In genomic region chr4:123127218-123127617, GRCh38 we compare ENCODE assay signal across 10 cellular contexts.
DNase-seq lines count a peak whose midpoint lies in the region; TF ChIP-seq lines count a peak whose summit lies in the region.
"Had no signal": no experiment of that assay in that cellular context is flagged by ENCODE, and none has a peak within 500 bp of the region (broad histone marks: within the 10 kb centered on the region; RNA-seq: fewer than 3 reads in every experiment).

No MANE protein-coding gene starts in this region.

- intact Hi-C loops in head of caudate nucleus (cut with DNase I) = no loop called here

- H3K36me3 Mint-ChIP-seq in endothelial cell (ENCODE audit: low read depth, unreplicated experiment) (no peaks in the 10 kb centered on the region), nephron progenitor cell (ENCODE audit: low read depth) (peaks cover 28% of the 10 kb centered on the region)
- peaks cover 4% of the 10 kb centered on the region for H3K36me3 Mint-ChIP-seq in activated naive CD4-positive, alpha-beta T cell treated with anti-CD3 and anti-CD28 coated beads, Interleukin-2, amount 10 ng/mL, durations not matched to agents 7 days and 5 days

- peak overlapping the region; percentile 72 for H3K27ac Mint-ChIP-seq in endothelial cell (ENCODE audit: unreplicated experiment)
- H3K27ac Mint-ChIP-seq in nephron progenitor cell = peak overlapping the region; percentile 53
- no peak overlapping the region for H3K27ac Mint-ChIP-seq in activated naive CD4-positive, alpha-beta T cell treated with anti-CD3 and anti-CD28 coated beads, Interleukin-2, amount 10 ng/mL, durations not matched to agents 7 days and 5 days
- H3K27ac Mint-ChIP-seq: activated naive CD4-positive, alpha-beta T cell treated with anti-CD3 and anti-CD28 coated beads for 36 hours had no signal

- H3K4me1 Mint-ChIP-seq in endothelial cell (ENCODE audit: unreplicated experiment) (peaks cover 24% of the 10 kb centered on the region), nephron progenitor cell (peaks cover 21% of the 10 kb centered on the region)
- no peaks in the 10 kb centered on the region for H3K4me1 Mint-ChIP-seq in activated naive CD4-positive, alpha-beta T cell treated with anti-CD3 and anti-CD28 coated beads, Interleukin-2, amount 10 ng/mL, durations not matched to agents 7 days and 5 days

- CTCF ChIA-PET in activated naive CD4-positive, alpha-beta T cell treated with anti-CD3 and anti-CD28 coated beads, Interleukin-2, amount 10 ng/mL, durations not matched to agents 7 days and 5 days (lab: Charles Lee) = no interaction called here

- H3K9me3 Mint-ChIP-seq in endothelial cell (ENCODE audit: unreplicated experiment) = no peaks in the 10 kb centered on the region
- H3K9me3 Mint-ChIP-seq in nephron progenitor cell = peaks cover 5% of the 10 kb centered on the region
- no peaks in the 10 kb centered on the region for H3K9me3 Mint-ChIP-seq in activated naive CD4-positive, alpha-beta T cell treated with anti-CD3 and anti-CD28 coated beads, Interleukin-2, amount 10 ng/mL, durations not matched to agents 7 days and 5 days
- H3K9me3 Mint-ChIP-seq: activated naive CD4-positive, alpha-beta T cell treated with anti-CD3 and anti-CD28 coated beads for 36 hours had no signal

- no peak overlapping the region for H3K4me3 Mint-ChIP-seq in endothelial cell (ENCODE audit: unreplicated experiment)
- no peak overlapping the region for H3K4me3 Mint-ChIP-seq in nephron progenitor cell
- no peak overlapping the region for H3K4me3 Mint-ChIP-seq in activated naive CD4-positive, alpha-beta T cell treated with anti-CD3 and anti-CD28 coated beads, Interleukin-2, amount 10 ng/mL, durations not matched to agents 7 days and 5 days
- H3K4me3 Mint-ChIP-seq: activated naive CD4-positive, alpha-beta T cell treated with anti-CD3 and anti-CD28 coated beads for 36 hours had no signal

- DNase-seq in ELR (ENCODE audit: low read depth) (peak; percentile 25), OCI-M1 (lab: John Stamatoyannopoulos, UW) (peak; percentile 65), endothelial cell (ENCODE audit: low spot score) (no peak), nephron progenitor cell (no peak), DMS114 treated with DMSO at 0.1 percent for 48 hours (lab: John Stamatoyannopoulos, UW; ENCODE audit: unreplicated experiment) (no peak), head of caudate nucleus (no peak)
- DNase-seq in stimulated activated CD4-positive, alpha-beta T cell treated with anti-CD3 and anti-CD28 coated beads, Interleukin-15, amount 100 ng/mL, for 24 hours = no peak
- DNase-seq in activated naive CD4-positive, alpha-beta T cell treated with anti-CD3 and anti-CD28 coated beads, Interleukin-2, amount 10 ng/mL, durations not matched to agents 7 days and 5 days = no peak
- DNase-seq: activated naive CD4-positive, alpha-beta T cell treated with anti-CD3 and anti-CD28 coated beads for 36 hours; stimulated activated CD4-positive, alpha-beta T cell treated with anti-CD3 and anti-CD28 coated beads, Interleukin-1b, Interleukin-23, amount 100 ng/mL, for 48 hours had no signal

- TF ChIP-seq CTCF in endothelial cell (IDR thresholded peaks at IDR 0.05; ENCODE audit: unreplicated experiment) = peak; percentile 40
- no peak for TF ChIP-seq CTCF in nephron progenitor cell (IDR thresholded peaks at IDR 0.05)

- no peaks in the 10 kb centered on the region for H3K27me3 Mint-ChIP-seq in endothelial cell (ENCODE audit: unreplicated experiment)
- no peaks in the 10 kb centered on the region for H3K27me3 Mint-ChIP-seq in nephron progenitor cell (ENCODE audit: low read depth, poor library complexity)
- no peaks in the 10 kb centered on the region for H3K27me3 Mint-ChIP-seq in activated naive CD4-positive, alpha-beta T cell treated with anti-CD3 and anti-CD28 coated beads, Interleukin-2, amount 10 ng/mL, durations not matched to agents 7 days and 5 days

Comparison
In these comparisons a context has a peak if more than half of its experiments do, and no peak if none do; other contexts are left out.
1. DNase-seq: peak in ELR (single experiment) and OCI-M1 (single experiment); none in endothelial cell (single experiment), nephron progenitor cell (single experiment), stimulated activated CD4-positive, alpha-beta T cell treated with anti-CD3 and anti-CD28 coated beads, Interleukin-15, amount 100 ng/mL, for 24 hours (single experiment), activated naive CD4-positive, alpha-beta T cell treated with anti-CD3 and anti-CD28 coated beads, Interleukin-2, amount 10 ng/mL, durations not matched to agents 7 days and 5 days (single experiment), DMS114 treated with DMSO at 0.1 percent for 48 hours (single experiment) and head of caudate nucleus (0 of 42).